Comparison of ENCODE assay signal across 2 cellular contexts in genomic region chrX:24655679-24656078, GRCh38. TPM values are rescaled to one million over a fixed set of nuclear protein-coding genes. Genes with fewer than 3 reads are reported as not detected.
"Had no signal": no experiment of that assay in that cellular context is flagged by ENCODE, and none has a peak within 500 bp of the region (broad histone marks: within the 10 kb centered on the region; RNA-seq: fewer than 3 reads in every experiment).

No MANE protein-coding gene starts in this region.

RNA-seq across cellular contexts. Expression of gene PCYT1B, which starts 8.5 kb away (rescaled TPM):
- total RNA-seq: naive thymus-derived CD8-positive, alpha-beta T cell; vagina had no signal
